Comparison of ENCODE assay signal across 2 cellular contexts in the genomic region with DNA sequence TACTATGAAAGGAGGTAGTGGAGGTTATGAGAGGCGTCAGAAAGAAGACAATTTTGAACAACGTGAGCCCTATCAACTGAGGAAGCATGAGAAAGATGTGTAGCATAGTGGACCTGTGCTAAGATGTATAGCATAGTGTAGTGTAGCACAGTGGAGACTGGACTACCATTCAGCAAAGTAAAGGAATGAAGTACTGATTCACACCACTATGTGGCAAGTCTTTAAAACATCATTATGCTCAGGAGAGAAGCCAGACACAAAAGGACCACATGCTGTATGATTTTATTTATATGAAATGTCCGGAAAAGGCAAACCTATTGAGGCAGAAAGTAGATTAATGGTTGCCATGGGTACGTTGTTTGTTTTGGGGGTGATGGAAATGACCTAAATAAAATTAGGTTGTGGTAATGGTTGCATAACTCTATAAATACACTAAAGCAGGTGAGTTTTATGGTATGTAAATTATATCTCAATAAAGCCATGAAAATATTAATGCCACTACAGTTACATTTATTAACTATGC.
TF ChIP-seq lines count a peak whose summit lies in the region.

No MANE protein-coding gene starts in this region.

TF ChIP-seq in SK-N-SH treated with all-trans-retinoic acid at 6 μM for 48 hours, 23 proteins besides CTCF, POLR2A, EP300 and RAD21 (continued from another document):
- TF ChIP-seq POU6F1 (CRISPR knock-in tag; IDR thresholded peaks at IDR 0.05; ENCODE audit: borderline replicate concordance, low read depth), result no peak
- no peak for TF ChIP-seq ESRRG (CRISPR knock-in tag; IDR thresholded peaks at IDR 0.05)
- no peak for TF ChIP-seq CREB5 (CRISPR knock-in tag; IDR thresholded peaks at IDR 0.05; ENCODE audit: low read depth)

TF ChIP-seq in SK-N-SH, 30 proteins besides CTCF, POLR2A, EP300 and RAD21 (continued from another document):
- TF ChIP-seq, protein P1, sequence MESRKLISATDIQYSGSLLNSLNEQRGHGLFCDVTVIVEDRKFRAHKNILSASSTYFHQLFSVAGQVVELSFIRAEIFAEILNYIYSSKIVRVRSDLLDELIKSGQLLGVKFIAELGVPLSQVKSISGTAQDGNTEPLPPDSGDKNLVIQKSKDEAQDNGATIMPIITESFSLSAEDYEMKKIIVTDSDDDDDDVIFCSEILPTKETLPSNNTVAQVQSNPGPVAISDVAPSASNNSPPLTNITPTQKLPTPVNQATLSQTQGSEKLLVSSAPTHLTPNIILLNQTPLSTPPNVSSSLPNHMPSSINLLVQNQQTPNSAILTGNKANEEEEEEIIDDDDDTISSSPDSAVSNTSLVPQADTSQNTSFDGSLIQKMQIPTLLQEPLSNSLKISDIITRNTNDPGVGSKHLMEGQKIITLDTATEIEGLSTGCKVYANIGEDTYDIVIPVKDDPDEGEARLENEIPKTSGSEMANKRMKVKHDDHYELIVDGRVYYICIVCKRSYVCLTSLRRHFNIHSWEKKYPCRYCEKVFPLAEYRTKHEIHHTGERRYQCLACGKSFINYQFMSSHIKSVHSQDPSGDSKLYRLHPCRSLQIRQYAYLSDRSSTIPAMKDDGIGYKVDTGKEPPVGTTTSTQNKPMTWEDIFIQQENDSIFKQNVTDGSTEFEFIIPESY (IDR thresholded peaks at IDR 0.05; ENCODE audit: borderline replicate concordance, low read depth), result no peak
- TF ChIP-seq USF2 (IDR thresholded peaks at IDR 0.05; ENCODE audit: borderline replicate concordance, low read depth, low read length), result no peak
